8 cellular contexts compared by ENCODE assay signal in genomic region chr4:1289232-1290164, GRCh38. TPM values are rescaled to one million over a fixed set of nuclear protein-coding genes. Genes with fewer than 3 reads are reported as not detected.
DNase-seq lines count a peak whose midpoint lies in the region; ATAC-seq and TF ChIP-seq lines count a peak whose summit lies in the region.

Gene MAEA (plus strand): TSS chr4:1289891. CDS start chr4:1289914, 23 bp downstream.

- H3K27me3 Mint-ChIP-seq in activated T-cell treated with anti-CD3 and anti-CD28 coated beads, Interleukin-2, amount 50 U/mL, for 24 hours: no peaks in the 10 kb centered on the region

- H3K9me3 Mint-ChIP-seq in activated T-cell treated with anti-CD3 and anti-CD28 coated beads, Interleukin-2, amount 50 U/mL, for 24 hours: no peaks in the 10 kb centered on the region

- H3K27ac Mint-ChIP-seq in activated T-cell treated with anti-CD3 and anti-CD28 coated beads, Interleukin-2, amount 50 U/mL, for 24 hours: peak within 1 kb of the TSS; percentile 96

- in situ Hi-C loops in KBM-7 (cut with MboI; ENCODE audit: low pct_unique_long_range_greater_than_20kb, low sequenced_read_pairs): no loop called here

- peak within 1 kb of the TSS; percentile 90 to 92 for H3K4me3 ChIP-seq in mucosa of rectum (ENCODE audit: low read length in 2 of 2)

- no peaks in the 10 kb centered on the region for H3K27me3 ChIP-seq in mucosa of rectum (ENCODE audit: control insufficient read depth in 2 of 2, insufficient read depth in 2 of 2, low read length in 2 of 2)

- peak within 1 kb of the TSS; percentile 71 to 85 for H3K27ac ChIP-seq in mucosa of rectum (ENCODE audit: low read depth in 2 of 2, low read length in 2 of 2)

- H3K36me3 ChIP-seq in mucosa of rectum (ENCODE audit: control insufficient read depth in 2 of 2, insufficient read depth in 2 of 2, low read length in 2 of 2): peaks cover 0 to 3% of the 10 kb centered on the region in 2 donors

- H3K4me1 ChIP-seq in mucosa of rectum (ENCODE audit: control insufficient read depth in 2 of 2, insufficient read depth in 2 of 2, low read length in 2 of 2): peaks cover 18 to 23% of the 10 kb centered on the region in 2 donors

- H3K36me3 Mint-ChIP-seq in activated T-cell treated with anti-CD3 and anti-CD28 coated beads, Interleukin-2, amount 50 U/mL, for 24 hours (ENCODE audit: low read depth): peaks cover 34% of the 10 kb centered on the region

- TF ChIP-seq POLR2A in erythroblast (IDR thresholded peaks at IDR 0.05; ENCODE audit: low read length): peak; percentile 97

- peak within 1 kb of the TSS; percentile 97 for H3K4me3 Mint-ChIP-seq in activated T-cell treated with anti-CD3 and anti-CD28 coated beads, Interleukin-2, amount 50 U/mL, for 24 hours

- H3K9ac ChIP-seq in mucosa of rectum (ENCODE audit: low read depth in 1 of 2, low read length in 2 of 2): peak within 1 kb of the TSS; percentile 92 to 95

- DNase-seq in DMS153 treated with DMSO at 0.1 percent for 48 hours (lab: John Stamatoyannopoulos, UW; ENCODE audit: unreplicated experiment) (peak; percentile 72), KBM-7 (peak; percentile 98), erythroblast (lab: John Stamatoyannopoulos, UW) (peak; percentile 98 to 99)
- DNase-seq in activated T-cell treated with anti-CD3 and anti-CD28 coated beads, Interleukin-2, amount 50 U/mL, for 24 hours: peak; percentile 98
- peak; percentile 98 for DNase-seq in stimulated activated CD8-positive, alpha-beta memory T cell treated with anti-CD3 and anti-CD28 coated beads, Interleukin-4, amount 100 ng/mL, for 48 hours

- peaks cover 38% of the 10 kb centered on the region for H3K4me1 Mint-ChIP-seq in activated T-cell treated with anti-CD3 and anti-CD28 coated beads, Interleukin-2, amount 50 U/mL, for 24 hours (ENCODE audit: low read depth)

- ATAC-seq in GM21717 (IDR thresholded peaks at IDR 0.05; ENCODE audit: unreplicated experiment): peak; percentile 94

- H3K9me3 ChIP-seq in mucosa of rectum (ENCODE audit: control insufficient read depth in 2 of 2, low read length in 2 of 2): no peaks in the 10 kb centered on the region

TF ChIP-seq in PFSK-1, 5 proteins besides CTCF, POLR2A, EP300 and RAD21:
- TF ChIP-seq TAF1 (IDR thresholded peaks at IDR 0.05; ENCODE audit: borderline replicate concordance, insufficient read depth, low read length) (peak; percentile 88), SIN3A (IDR thresholded peaks at IDR 0.05; ENCODE audit: borderline replicate concordance, insufficient read depth, low read length) (no peak), REST (IDR thresholded peaks at IDR 0.05; ENCODE audit: insufficient read depth in 1 of 2, low read depth in 2 of 2, low read length in 2 of 2) (no peak), POLR2AphosphoS5 (IDR thresholded peaks at IDR 0.05; ENCODE audit: low read depth, low read length) (peak; percentile 86), FOXP2 (optimal IDR thresholded peaks at IDR 0.05; ENCODE audit: borderline replicate concordance, extremely low read depth, extremely low read length, insufficient read depth) (peak; percentile 49)

RNA-seq across cellular contexts. Expression of gene MAEA, which starts in this region (rescaled TPM):
- polyA plus RNA-seq in PFSK-1 (2012; ENCODE audit: insufficient read length, low read depth): 65.9 TPM

Comparison
In these comparisons a context has a peak if more than half of its experiments do, and no peak if none do; other contexts are left out.
1. Peak in every context shown above with its lines: DNase-seq, ATAC-seq, H3K4me3 ChIP-seq and H3K27ac ChIP-seq.